In the genomic region with DNA sequence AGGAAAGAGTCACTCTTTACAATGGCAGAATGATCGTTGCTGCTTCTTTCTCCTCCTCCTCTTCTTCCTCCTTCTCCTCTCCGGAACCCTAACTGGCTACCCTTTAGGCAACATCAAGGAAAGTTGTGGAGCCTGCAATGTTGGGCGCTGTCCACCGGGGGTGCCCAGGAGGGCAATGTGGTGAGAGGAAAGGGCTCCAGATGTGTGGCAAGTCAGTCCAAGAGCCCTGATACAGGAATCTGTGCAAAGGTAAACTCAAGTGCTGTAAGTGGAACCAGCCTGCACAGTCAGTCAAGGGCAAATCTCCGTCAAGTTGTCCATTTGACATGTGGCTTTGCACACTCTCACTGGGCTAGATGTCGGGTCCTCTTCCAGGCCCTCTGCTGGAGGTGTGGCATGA, we compare ENCODE assay signal across 8 cellular contexts. TPM values are rescaled to one million over a fixed set of nuclear protein-coding genes. Genes with fewer than 3 reads are reported as not detected.
A peak's percentile ranks its signal among the peaks of the same experiment; 100 is the strongest.
DNase-seq lines count a peak whose midpoint lies in the region; ATAC-seq and TF ChIP-seq lines count a peak whose summit lies in the region.

No MANE protein-coding gene starts in this region.

- H3K4me3 Mint-ChIP-seq in activated CD8-positive, alpha-beta memory T cell treated with anti-CD3 and anti-CD28 coated beads, Interleukin-2, amount 10 ng/mL, durations not matched to agents 7 days and 5 days = no peak overlapping the region

- CTCF ChIA-PET in activated CD8-positive, alpha-beta memory T cell treated with anti-CD3 and anti-CD28 coated beads, Interleukin-2, amount 10 ng/mL, durations not matched to agents 7 days and 5 days (lab: Charles Lee) = interaction anchor here (3.8 to 6.0 kb wide), 2 partner anchors 109 to 131 kb away, joined by 16 to 113 read pairs; no protein-coding TSS in a partner anchor

- peaks cover 70% of the 10 kb centered on the region for H3K27me3 Mint-ChIP-seq in activated CD8-positive, alpha-beta memory T cell treated with anti-CD3 and anti-CD28 coated beads, Interleukin-2, amount 10 ng/mL, durations not matched to agents 7 days and 5 days

- no peak overlapping the region for H3K27ac Mint-ChIP-seq in activated CD8-positive, alpha-beta memory T cell treated with anti-CD3 and anti-CD28 coated beads, Interleukin-2, amount 10 ng/mL, durations not matched to agents 7 days and 5 days

- H3K36me3 Mint-ChIP-seq in activated CD8-positive, alpha-beta memory T cell treated with anti-CD3 and anti-CD28 coated beads, Interleukin-2, amount 10 ng/mL, durations not matched to agents 7 days and 5 days = no peaks in the 10 kb centered on the region

- no peaks in the 10 kb centered on the region for H3K9me3 Mint-ChIP-seq in activated CD8-positive, alpha-beta memory T cell treated with anti-CD3 and anti-CD28 coated beads, Interleukin-2, amount 10 ng/mL, durations not matched to agents 7 days and 5 days (ENCODE audit: low read depth)

- DNase-seq in activated CD8-positive, alpha-beta memory T cell treated with anti-CD3 and anti-CD28 coated beads for 24 hours = peak; percentile 64
- no peak for DNase-seq in activated CD8-positive, alpha-beta memory T cell treated with anti-CD3 and anti-CD28 coated beads, Interleukin-2, amount 10 ng/mL, durations not matched to agents 7 days and 5 days
- DNase-seq in NCI-H1092 treated with DMSO at 0.1 percent for 48 hours (lab: John Stamatoyannopoulos, UW) (peak; percentile 9), erythroblast (lab: John Stamatoyannopoulos, UW) (peak; percentile 16 to 34), NCI-H2081 treated with DMSO at 0.1 percent for 48 hours (lab: John Stamatoyannopoulos, UW) (no peak)
- peak; percentile 23 for DNase-seq in stimulated activated naive CD8-positive, alpha-beta T cell treated with anti-CD3 and anti-CD28 coated beads, Interleukin-15, Interleukin-2, amounts not matched to agents 100 U/mL and 50 U/mL, for 24 hours

- TF ChIP-seq POLR2A in erythroblast (IDR thresholded peaks at IDR 0.05; ENCODE audit: low read length) = no peak

- no peak for ATAC-seq in activated CD8-positive, alpha-beta memory T cell treated with anti-CD3 and anti-CD28 coated beads, Interleukin-2, amount 10 ng/mL, durations not matched to agents 7 days and 5 days
- no peak for ATAC-seq in stimulated activated naive CD8-positive, alpha-beta T cell treated with anti-CD3 and anti-CD28 coated beads, Interleukin-15, Interleukin-2, amounts not matched to agents 100 U/mL and 50 U/mL, for 24 hours
- no peak for ATAC-seq in GM19463 (IDR thresholded peaks at IDR 0.05; ENCODE audit: unreplicated experiment)
- ATAC-seq in GM21367 (IDR thresholded peaks at IDR 0.05; ENCODE audit: unreplicated experiment) = no peak

- peaks cover 27% of the 10 kb centered on the region for H3K4me1 Mint-ChIP-seq in activated CD8-positive, alpha-beta memory T cell treated with anti-CD3 and anti-CD28 coated beads, Interleukin-2, amount 10 ng/mL, durations not matched to agents 7 days and 5 days

RNA-seq across cellular contexts. Expression of a gene that starts 2.8 kb away (rescaled TPM):
- under 1 TPM; 0.14 to 0.20 TPM for total RNA-seq in activated CD8-positive, alpha-beta memory T cell treated with anti-CD3 and anti-CD28 coated beads, Interleukin-2, amount 10 ng/mL, durations not matched to agents 7 days and 5 days

RNA-seq across cellular contexts. Expression of a gene that starts 52.7 kb away (rescaled TPM):
- 10 to 100 TPM in 1 of 2 experiments, 1 to 10 TPM in 1; 8.4 to 11.0 TPM for total RNA-seq in activated CD8-positive, alpha-beta memory T cell treated with anti-CD3 and anti-CD28 coated beads, Interleukin-2, amount 10 ng/mL, durations not matched to agents 7 days and 5 days

Comparison
In these comparisons a context has a peak if more than half of its experiments do, and no peak if none do; other contexts are left out.
1. DNase-seq: peak in activated CD8-positive, alpha-beta memory T cell treated with anti-CD3 and anti-CD28 coated beads for 24 hours (single experiment), NCI-H1092 treated with DMSO at 0.1 percent for 48 hours (single experiment), erythroblast (2 of 2) and stimulated activated naive CD8-positive, alpha-beta T cell treated with anti-CD3 and anti-CD28 coated beads, Interleukin-15, Interleukin-2, amounts not matched to agents 100 U/mL and 50 U/mL, for 24 hours (single experiment); none in activated CD8-positive, alpha-beta memory T cell treated with anti-CD3 and anti-CD28 coated beads, Interleukin-2, amount 10 ng/mL, durations not matched to agents 7 days and 5 days (single experiment) and NCI-H2081 treated with DMSO at 0.1 percent for 48 hours (single experiment).